ENCODE assay signal across 17 cellular contexts in the genomic region with DNA sequence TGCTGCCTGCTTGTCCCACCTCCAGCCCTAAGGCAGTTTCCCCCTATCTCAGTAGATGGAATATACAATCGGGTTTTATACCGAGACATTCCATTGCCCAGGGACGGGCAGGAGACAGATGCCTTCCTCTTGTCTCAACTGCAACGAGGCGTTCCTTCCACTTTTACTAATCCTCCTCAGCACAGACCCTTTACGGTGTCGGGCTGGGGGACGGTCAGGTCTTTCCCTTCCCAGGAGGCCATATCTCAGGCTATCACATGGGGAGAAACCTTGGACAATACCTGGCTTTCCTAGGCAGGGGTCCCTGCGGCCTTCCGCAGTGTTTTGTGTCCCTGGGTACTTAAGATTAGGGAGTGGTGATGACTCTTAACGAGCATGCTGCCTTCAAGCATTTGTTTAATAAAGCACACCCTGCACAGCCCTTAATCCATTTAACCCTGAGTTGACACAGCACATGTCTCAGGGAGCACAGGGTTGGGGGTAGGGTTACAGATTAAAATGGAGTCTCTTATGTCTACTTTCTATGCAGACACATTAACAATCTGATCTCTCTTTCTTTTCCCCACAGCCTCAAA. TPM values are rescaled to one million over a fixed set of nuclear protein-coding genes. Genes with fewer than 3 reads are reported as not detected.
A peak's percentile ranks its signal among the peaks of the same experiment; 100 is the strongest.
DNase-seq lines count a peak whose midpoint lies in the region; FAIRE-seq and TF ChIP-seq lines count a peak whose summit lies in the region.
"Not testable (repeated sequence)": the region's sequence is repeated elsewhere in the genome, so short reads cannot be mapped to it uniquely, and the experiment has no call there.
"Had no signal": no experiment of that assay in that cellular context is flagged by ENCODE, and none has a peak within 500 bp of the region (broad histone marks: within the 10 kb centered on the region; RNA-seq: fewer than 3 reads in every experiment).

No MANE protein-coding gene starts in this region.

- peaks cover 27% of the 10 kb centered on the region for H3K4me1 Mint-ChIP-seq in endodermal cell
- peaks cover 14% of the 10 kb centered on the region for H3K4me1 Mint-ChIP-seq in type B pancreatic cell (ENCODE audit: unreplicated experiment)

- H3K14ac ChIP-seq in neuronal stem cell (ENCODE audit: low read length) = not testable (repeated sequence)

- not testable (repeated sequence) for H2BK15ac ChIP-seq in neuronal stem cell (ENCODE audit: low read length)

- H3K9ac ChIP-seq in BLaER1 treated with 17β-estradiol and CSF1 and Interleukin-3, amounts not matched to agents 10 nM and 100 nM; HUES64 (ENCODE audit: low read depth, low read length); kidney (ENCODE audit: low read length in 2 of 2); neuronal stem cell (ENCODE audit: low read depth, low read length, poor library complexity): not testable (repeated sequence)
- H3K9ac ChIP-seq in endodermal cell (ENCODE audit: extremely low read depth, low read length, poor library complexity, severe bottlenecking) = peak overlapping the region; percentile 47

- H4K20me1 ChIP-seq in BLaER1 treated with 17β-estradiol and CSF1 and Interleukin-3, amounts not matched to agents 10 nM and 100 nM = not testable (repeated sequence)

- not testable (repeated sequence) for FAIRE-seq in kidney (lab: Jason Lieb, UNC)

- not testable (repeated sequence) for H2AK5ac ChIP-seq in neuronal stem cell (ENCODE audit: low read depth, low read length)

- H3K9me3 Mint-ChIP-seq in endodermal cell, type B pancreatic cell: not testable (repeated sequence)

- not testable (repeated sequence) for H3K23ac ChIP-seq in neuronal stem cell (ENCODE audit: low read depth, low read length, poor library complexity)

- not testable (repeated sequence) for H3K36me3 ChIP-seq in BLaER1 treated with 17β-estradiol and CSF1 and Interleukin-3, amounts not matched to agents 10 nM and 100 nM; HUES64 (ENCODE audit: insufficient read depth, low read length); WERI-Rb-1; endodermal cell (ENCODE audit: control insufficient read depth, insufficient read depth, low read length); kidney (ENCODE audit: control insufficient read depth in 1 of 2, insufficient read depth in 2 of 2, low read length in 2 of 2); neuronal stem cell (replicated peaks in 1 of 2; ENCODE audit: control insufficient read depth in 2 of 2, insufficient read depth in 2 of 2, low read length in 2 of 2)

- not testable (repeated sequence) for H3K27ac ChIP-seq in BLaER1 treated with 17β-estradiol and CSF1 and Interleukin-3, amounts not matched to agents 10 nM and 100 nM; endodermal cell (ENCODE audit: low read depth, low read length); kidney (ENCODE audit: low read depth in 2 of 2, low read length in 2 of 2); neuronal stem cell (replicated peaks; ENCODE audit: low read length)
- peak overlapping the region; percentile 52; the same call in 1 of the 2 replicates for H3K27ac ChIP-seq in HUES64 (ENCODE audit: low read depth, low read length)
- peak overlapping the region; percentile 79 for H3K27ac ChIP-seq in WERI-Rb-1

- H3K79me1 ChIP-seq in neuronal stem cell (ENCODE audit: low read depth, low read length) = not testable (repeated sequence)

- not testable (repeated sequence) for H3K36me3 Mint-ChIP-seq in endodermal cell (ENCODE audit: low read depth); type B pancreatic cell

- not testable (repeated sequence) for H2BK5ac ChIP-seq in neuronal stem cell (ENCODE audit: low read length)

- not testable (repeated sequence) for H3K4me3 Mint-ChIP-seq in endodermal cell, type B pancreatic cell

- H2BK12ac ChIP-seq in neuronal stem cell (ENCODE audit: low read length) = not testable (repeated sequence)

- H3K27me3 Mint-ChIP-seq in endodermal cell (ENCODE audit: insufficient read depth); type B pancreatic cell: not testable (repeated sequence)

- intact Hi-C loops in kidney (cut with DNase I) = not testable (repeated sequence)

- WGBS in HUES64 = 12% methylated on average over 10 of the region's 11 CpGs
- WGBS in endodermal cell (ENCODE audit: insufficient coverage in 1 of 2, insufficient read length in 1 of 2), 2 experiments = 7% methylated on average over 8 of the region's 11 CpGs; no CpG with 5 or more reads in 1 of the 2 experiments
- whole genome bisulfite sequencing in neuronal stem cell (ENCODE audit: extremely low coverage in 2 of 2, insufficient read length in 2 of 2, insufficient replicate concordance in 1 of 2), 2 donors = no CpG with 5 or more reads among the region's 11 CpGs

- not testable (repeated sequence) for H4K91ac ChIP-seq in neuronal stem cell (ENCODE audit: low read depth, low read length, poor library complexity)

- H3K27ac Mint-ChIP-seq in endodermal cell (peak overlapping the region; percentile 91), type B pancreatic cell (peak overlapping the region; percentile 24)

- H3K4ac ChIP-seq in neuronal stem cell (ENCODE audit: low read length) = not testable (repeated sequence)

- DNase-seq in NCI-H82 (lab: John Stamatoyannopoulos, UW) = peak; percentile 81
- DNase-seq in WERI-Rb-1 = peak; percentile 76
- not testable (repeated sequence) for DNase-seq in endodermal cell; neuronal stem cell (ENCODE audit: low spot score); type B pancreatic cell (ENCODE audit: extremely low spot score, unreplicated experiment)
- DNase-seq in kidney = peak; percentile 29

- not testable (repeated sequence) for H3K4me3 ChIP-seq in BLaER1 treated with 17β-estradiol and CSF1 and Interleukin-3, amounts not matched to agents 10 nM and 100 nM; HUES64 (ENCODE audit: low read length); WERI-Rb-1 (ENCODE audit: low read depth, low read length); endodermal cell (ENCODE audit: low read length); kidney (ENCODE audit: low read length in 2 of 2); neuronal stem cell (ENCODE audit: low read length in 2 of 2)

- H3K9me3 ChIP-seq in BLaER1 treated with 17β-estradiol and CSF1 and Interleukin-3, amounts not matched to agents 10 nM and 100 nM (replicated peaks in 1 of 11); HUES64 (ENCODE audit: insufficient read depth, low read depth, low read length); WERI-Rb-1 (ENCODE audit: severe bottlenecking); endodermal cell (ENCODE audit: control insufficient read depth, low read length); kidney (ENCODE audit: control insufficient read depth in 1 of 2, low read length in 2 of 2); neuronal stem cell (replicated peaks in 1 of 2; ENCODE audit: control insufficient read depth in 2 of 2, insufficient read depth in 1 of 2, low read depth in 1 of 2, low read length in 2 of 2): not testable (repeated sequence)

- TF ChIP-seq CTCF in WERI-Rb-1 (IDR thresholded peaks at IDR 0.05; ENCODE audit: low read depth, low read length); endodermal cell (conservative IDR thresholded peaks at IDR 0.05); kidney (IDR thresholded peaks at IDR 0.05; ENCODE audit: borderline replicate concordance, extremely low read depth, insufficient read depth); type B pancreatic cell (conservative IDR thresholded peaks at IDR 0.05): not testable (repeated sequence)

- not testable (repeated sequence) for H2BK120ac ChIP-seq in neuronal stem cell (ENCODE audit: low read depth, low read length)

- H4K8ac ChIP-seq in neuronal stem cell (ENCODE audit: low read depth, low read length) = not testable (repeated sequence)

- H3K18ac ChIP-seq in neuronal stem cell (ENCODE audit: low read length) = not testable (repeated sequence)

- H2AFZ ChIP-seq in neuronal stem cell (ENCODE audit: low read length) = peak overlapping the region; percentile 61

- H3K4me1 ChIP-seq in BLaER1 treated with 17β-estradiol and CSF1 and Interleukin-3, amounts not matched to agents 10 nM and 100 nM = peaks cover 18 to 87% (median 78%) of the 10 kb centered on the region in 10 experiments
- H3K4me1 ChIP-seq in HUES64 (ENCODE audit: insufficient read depth, low read length) (peaks cover 16% of the 10 kb centered on the region), endodermal cell (ENCODE audit: control insufficient read depth, insufficient read depth, low read length) (peaks cover 24% of the 10 kb centered on the region), neuronal stem cell (ENCODE audit: control insufficient read depth in 2 of 2, insufficient read depth in 1 of 2, low read depth in 1 of 2, low read length in 2 of 2) (peaks cover 5 to 14% of the 10 kb centered on the region in 2 donors)
- H3K4me1 ChIP-seq in kidney (ENCODE audit: control insufficient read depth in 1 of 2, insufficient read depth in 1 of 2, low read depth in 1 of 2, low read length in 2 of 2) = not testable (repeated sequence)

- peak overlapping the region in 10 of 11 experiments; percentile 60 to 89 (median 74); a peak in 19 of 22 replicates for H3K4me2 ChIP-seq in BLaER1 treated with 17β-estradiol and CSF1 and Interleukin-3, amounts not matched to agents 10 nM and 100 nM
- H3K4me2 ChIP-seq in neuronal stem cell (ENCODE audit: insufficient read depth, low read length, poor library complexity, severe bottlenecking) = not testable (repeated sequence)

- peaks cover 0 to 14% (median 0%) of the 10 kb centered on the region in 11 experiments; a peak in 3 of 22 replicates for H3K27me3 ChIP-seq in BLaER1 treated with 17β-estradiol and CSF1 and Interleukin-3, amounts not matched to agents 10 nM and 100 nM
- H3K27me3 ChIP-seq in HUES64 (ENCODE audit: insufficient read depth, low read length) (peaks cover 36% of the 10 kb centered on the region), neuronal stem cell (ENCODE audit: control insufficient read depth in 3 of 3, insufficient read depth in 3 of 3, low read depth in 1 of 3, low read length in 3 of 3) (peaks cover 2 to 60% (median 37%) of the 10 kb centered on the region in 3 experiments)
- H3K27me3 ChIP-seq in WERI-Rb-1 (ENCODE audit: insufficient read depth, low read depth, severe bottlenecking); endodermal cell (ENCODE audit: control insufficient read depth, insufficient read depth, low read length, poor library complexity, severe bottlenecking): not testable (repeated sequence)

RNA-seq across cellular contexts. Expression of gene AIRE, which starts 2.4 kb away (rescaled TPM):
- 0.15 TPM for polyA plus RNA-seq in HUES64 (2013, experiment 1 of 2)
- not detected for polyA plus RNA-seq in HUES64 (2013, experiment 2 of 2)
- total RNA-seq in endodermal cell (1 to 10 TPM; 1.2 to 2.7 TPM), kidney (0.25 TPM), type B pancreatic cell (ENCODE audit: low replicate concordance) (0.12 TPM in 1 of 2 replicates, not detected in the other)
- polyA plus RNA-seq in endodermal cell (2013, experiment 1 of 2) = 0.57 TPM
- polyA plus RNA-seq in endodermal cell (2013, experiment 2 of 2) = 0.46 TPM
- polyA plus RNA-seq in kidney (ENCODE audit: insufficient read depth, low read depth, low replicate concordance) = 0.09 TPM
- not detected for polyA plus RNA-seq in neuronal stem cell (2013, experiment 1 of 2)
- not detected for polyA plus RNA-seq in neuronal stem cell (2013, experiment 2 of 2)
- total RNA-seq: A673; CD8-positive, alpha-beta memory T cell; HepG2; HT1080 had no signal
- polyA plus RNA-seq: AG04450, HepG2 had no signal

RNA-seq across cellular contexts. Expression of gene PFKL, which starts 16.6 kb away (rescaled TPM):
- polyA plus RNA-seq in HUES64 (2013, experiment 1 of 2) = 50.3 TPM
- 61.5 TPM for polyA plus RNA-seq in HUES64 (2013, experiment 2 of 2)
- 100 to 1,000 TPM; 195 to 198 TPM for total RNA-seq in endodermal cell
- polyA plus RNA-seq in endodermal cell (2013, experiment 1 of 2) = 97.2 TPM
- polyA plus RNA-seq in endodermal cell (2013, experiment 2 of 2) = 95.3 TPM
- total RNA-seq in kidney = 197 TPM
- 155 TPM for polyA plus RNA-seq in kidney (ENCODE audit: insufficient read depth, low read depth, low replicate concordance)
- polyA plus RNA-seq in neuronal stem cell (2013, experiment 1 of 2) = 37.4 TPM
- polyA plus RNA-seq in neuronal stem cell (2013, experiment 2 of 2) = 35.9 TPM
- 135 and 178 TPM in 2 replicates for total RNA-seq in type B pancreatic cell (ENCODE audit: low replicate concordance)

RNA-seq across cellular contexts. Expression of gene DNMT3L, which starts 21.6 kb away (rescaled TPM):
- 0.20 TPM for polyA plus RNA-seq in HUES64 (2013, experiment 1 of 2)
- polyA plus RNA-seq in HUES64 (2013, experiment 2 of 2) = not detected
- total RNA-seq in endodermal cell = 1 to 10 TPM in 1 of 2 donors, not detected in 1; 1.3 TPM
- polyA plus RNA-seq in endodermal cell (2013, experiment 1 of 2) = 0.53 TPM
- not detected for polyA plus RNA-seq in endodermal cell (2013, experiment 2 of 2)
- total RNA-seq in kidney = not detected
- 0.47 TPM for polyA plus RNA-seq in kidney (ENCODE audit: insufficient read depth, low read depth, low replicate concordance)
- polyA plus RNA-seq in neuronal stem cell (2013, experiment 1 of 2) = 0.04 TPM
- not detected for polyA plus RNA-seq in neuronal stem cell (2013, experiment 2 of 2)
- total RNA-seq in type B pancreatic cell (ENCODE audit: low replicate concordance) = 0.81 TPM in 1 of 2 replicates, not detected in the other
- total RNA-seq: A673; CD4-positive, CD25-positive, alpha-beta regulatory T cell; CD8-positive, alpha-beta memory T cell; HFFc6; HT1080 had no signal
- polyA plus RNA-seq: AG04450; CD4-positive, CD25-positive, alpha-beta regulatory T cell; CD8-positive, alpha-beta memory T cell; IgD-negative memory B cell had no signal

RNA-seq across cellular contexts. Expression of gene ICOSLG, which starts 42.6 kb away (rescaled TPM):
- polyA plus RNA-seq in HUES64 (2013, experiment 1 of 2) = 1.5 TPM
- 1.2 TPM for polyA plus RNA-seq in HUES64 (2013, experiment 2 of 2)
- total RNA-seq in endodermal cell (1 to 10 TPM; 5.3 to 5.8 TPM), kidney (10.2 TPM), type B pancreatic cell (ENCODE audit: low replicate concordance) (5.4 and 13.8 TPM in 2 replicates)
- polyA plus RNA-seq in endodermal cell (2013, experiment 1 of 2) = 1.9 TPM
- polyA plus RNA-seq in endodermal cell (2013, experiment 2 of 2) = 1.1 TPM
- 3.0 TPM for polyA plus RNA-seq in kidney (ENCODE audit: insufficient read depth, low read depth, low replicate concordance)
- polyA plus RNA-seq in neuronal stem cell (2013, experiment 1 of 2) = 0.49 TPM
- 0.43 TPM for polyA plus RNA-seq in neuronal stem cell (2013, experiment 2 of 2)
- total RNA-seq: G401 had no signal
- polyA plus RNA-seq: AG04450 had no signal

RNA-seq across cellular contexts. Expression of gene CFAP410, which starts 55.9 kb away (rescaled TPM):
- polyA plus RNA-seq in HUES64 (2013, experiment 1 of 2) = 9.6 TPM
- 11.4 TPM for polyA plus RNA-seq in HUES64 (2013, experiment 2 of 2)
- total RNA-seq in endodermal cell (10 to 100 TPM; 33.1 to 35.7 TPM), kidney (23.3 TPM), type B pancreatic cell (ENCODE audit: low replicate concordance) (15.1 and 23.1 TPM in 2 replicates)
- polyA plus RNA-seq in endodermal cell (2013, experiment 1 of 2) = 18.8 TPM
- 17.7 TPM for polyA plus RNA-seq in endodermal cell (2013, experiment 2 of 2)
- polyA plus RNA-seq in kidney (ENCODE audit: insufficient read depth, low read depth, low replicate concordance) = 45.3 TPM
- polyA plus RNA-seq in neuronal stem cell (2013, experiment 1 of 2) = 13.0 TPM
- polyA plus RNA-seq in neuronal stem cell (2013, experiment 2 of 2) = 12.0 TPM
